Comparison of ENCODE assay signal across 8 cellular contexts in genomic region chr20:16803965-16804792, GRCh38. TPM values are rescaled to one million over a fixed set of nuclear protein-coding genes. Genes with fewer than 3 reads are reported as not detected.
DNase-seq lines count a peak whose midpoint lies in the region; ATAC-seq, FAIRE-seq and TF ChIP-seq lines count a peak whose summit lies in the region.

No MANE protein-coding gene starts in this region.

- intact Hi-C loops in activated CD8-positive, alpha-beta T cell treated with anti-CD3 and anti-CD28 coated beads for 36 hours (cut with micrococcal nuclease), result loop anchor here (2.0 to 10.0 kb wide), 2 partner anchors 271 to 627 kb away; no protein-coding TSS in a partner anchor

- POLR2A ChIA-PET in activated CD8-positive, alpha-beta T cell treated with anti-CD3 and anti-CD28 coated beads for 36 hours (lab: Charles Lee), result interaction anchor here (0.7 kb wide), 1 partner anchor 13 kb away, joined by 3 read pairs; no protein-coding TSS in a partner anchor

- ATAC-seq in activated CD8-positive, alpha-beta T cell treated with anti-CD3 and anti-CD28 coated beads for 36 hours, result no peak
- no peak for ATAC-seq in GM18870 (IDR thresholded peaks at IDR 0.05; ENCODE audit: unreplicated experiment)

- no peaks in the 10 kb centered on the region; the same call in 1 of the 2 replicates for H3K4me1 Mint-ChIP-seq in HFFc6 (ENCODE audit: low read depth)
- no peaks in the 10 kb centered on the region for H3K4me1 Mint-ChIP-seq in activated CD8-positive, alpha-beta T cell treated with anti-CD3 and anti-CD28 coated beads for 36 hours (ENCODE audit: low read depth)
- H3K4me1 Mint-ChIP-seq in nephron progenitor cell, result no peaks in the 10 kb centered on the region

- H3K4me3 ChIP-seq in epithelial cell of proximal tubule (ENCODE audit: low read depth, low read length), result no peak overlapping the region

- H3K4me3 Mint-ChIP-seq in HFFc6 (no peak overlapping the region), nephron progenitor cell (no peak overlapping the region)
- H3K4me3 Mint-ChIP-seq in activated CD8-positive, alpha-beta T cell treated with anti-CD3 and anti-CD28 coated beads for 36 hours, result no peak overlapping the region

- H3K36me3 Mint-ChIP-seq in HFFc6 (ENCODE audit: low read depth) (no peaks in the 10 kb centered on the region), nephron progenitor cell (ENCODE audit: low read depth) (no peaks in the 10 kb centered on the region)
- H3K36me3 Mint-ChIP-seq in activated CD8-positive, alpha-beta T cell treated with anti-CD3 and anti-CD28 coated beads for 36 hours (ENCODE audit: low read depth), result no peaks in the 10 kb centered on the region

- H3K27me3 Mint-ChIP-seq in HFFc6 (ENCODE audit: insufficient read depth) (peaks cover 7% of the 10 kb centered on the region), nephron progenitor cell (ENCODE audit: low read depth, poor library complexity) (peaks cover 2% of the 10 kb centered on the region)
- H3K27me3 Mint-ChIP-seq in activated CD8-positive, alpha-beta T cell treated with anti-CD3 and anti-CD28 coated beads for 36 hours, result peaks cover 41% of the 10 kb centered on the region

- CTCF ChIA-PET in activated CD8-positive, alpha-beta T cell treated with anti-CD3 and anti-CD28 coated beads for 36 hours (lab: Charles Lee), result interaction anchor here (0.7 to 6.3 kb wide), 17 partner anchors 9 to 638 kb away, joined by 3 to 71 read pairs (median 4); partner anchors contain the start of gene OTOR

- H3K9me3 Mint-ChIP-seq in HFFc6 (no peaks in the 10 kb centered on the region), nephron progenitor cell (no peaks in the 10 kb centered on the region)
- H3K9me3 Mint-ChIP-seq in activated CD8-positive, alpha-beta T cell treated with anti-CD3 and anti-CD28 coated beads for 36 hours, result no peaks in the 10 kb centered on the region

- TF ChIP-seq CTCF in HFFc6 (IDR thresholded peaks at IDR 0.05) (peak; percentile 90), epithelial cell of proximal tubule (conservative IDR thresholded peaks at IDR 0.05; ENCODE audit: low read depth, low read length) (peak; percentile 93), nephron progenitor cell (IDR thresholded peaks at IDR 0.05) (peak; percentile 85)
- TF ChIP-seq CTCF in activated CD8-positive, alpha-beta T cell treated with anti-CD3 and anti-CD28 coated beads for 36 hours (IDR thresholded peaks at IDR 0.05), result peak; percentile 84

- no peak overlapping the region for H3K27ac Mint-ChIP-seq in HFFc6
- H3K27ac Mint-ChIP-seq in activated CD8-positive, alpha-beta T cell treated with anti-CD3 and anti-CD28 coated beads for 36 hours, result no peak overlapping the region
- no peak overlapping the region for H3K27ac Mint-ChIP-seq in nephron progenitor cell

- DNase-seq in DMS53 treated with DMSO at 0.1 percent for 48 hours (lab: John Stamatoyannopoulos, UW; ENCODE audit: unreplicated experiment) (peak; percentile 61), HFFc6 (peak; percentile 41), NCI-H2227 (lab: John Stamatoyannopoulos, UW; ENCODE audit: unreplicated experiment) (peak; percentile 86), epithelial cell of proximal tubule (ENCODE audit: low read depth) (no peak), nephron progenitor cell (peak; percentile 80), urothelium cell line (ENCODE audit: low spot score) (peak; percentile 59)
- peak; percentile 68 for DNase-seq in activated CD8-positive, alpha-beta T cell treated with anti-CD3 and anti-CD28 coated beads for 36 hours

- FAIRE-seq in urothelium cell line (lab: Jason Lieb, UNC), result no peak

RNA-seq across cellular contexts. Expression of gene OTOR, which starts 56.0 kb away (rescaled TPM):
- total RNA-seq in HFFc6 (2021; fragmentation: NEBNext Ultra II Directional; extraction: Animal tissue kit (Norgen Biotek cat#: 25700)), result not detected
- total RNA-seq in activated CD8-positive, alpha-beta T cell treated with anti-CD3 and anti-CD28 coated beads for 36 hours, result not detected
- total RNA-seq in epithelial cell of proximal tubule, result not detected in 2 replicates
